In genomic region chr22:50357222-50357621, GRCh38 we compare ENCODE assay signal across 15 cellular contexts. TPM values are rescaled to one million over a fixed set of nuclear protein-coding genes. Genes with fewer than 3 reads are reported as not detected.
A peak's percentile ranks its signal among the peaks of the same experiment; 100 is the strongest.
DNase-seq lines count a peak whose midpoint lies in the region; ATAC-seq and TF ChIP-seq lines count a peak whose summit lies in the region.
"Had no signal": no experiment of that assay in that cellular context is flagged by ENCODE, and none has a peak within 500 bp of the region (broad histone marks: within the 10 kb centered on the region; RNA-seq: fewer than 3 reads in every experiment).

No MANE protein-coding gene starts in this region.

- no peak for DNase-seq in activated naive CD8-positive, alpha-beta T cell treated with anti-CD3 and anti-CD28 coated beads, Interleukin-2, amount 50 U/mL, for 24 hours
- DNase-seq in mesothelial cell of epicardium (ENCODE audit: low spot score in 2 of 2, unreplicated experiment in 2 of 2) (no peak), A673 (ENCODE audit: low spot score) (no peak), NCI-H524 (lab: John Stamatoyannopoulos, UW) (no peak)
- DNase-seq: Calu3; CD4-positive, alpha-beta T cell; NCI-H187; NK-92 treated with Interleukin-12 subunit alpha and Interleukin-12 subunit beta, amount 100 ng/mL, for 24 hours; SHP77 treated with DMSO at 0.1 percent for 48 hours had no signal

- H3K9me3 Mint-ChIP-seq in activated naive CD8-positive, alpha-beta T cell (ENCODE audit: low read depth) = no peaks in the 10 kb centered on the region
- H3K9me3 Mint-ChIP-seq in activated naive CD8-positive, alpha-beta T cell treated with anti-CD3 and anti-CD28 coated beads, Interleukin-2, amount 50 U/mL, for 24 hours = no peaks in the 10 kb centered on the region
- H3K9me3 Mint-ChIP-seq in activated T-helper 17 cell treated with anti-CD3 and anti-CD28 coated beads, Interleukin-2, amount 50 U/mL, for 72 hours = no peaks in the 10 kb centered on the region
- H3K9me3 Mint-ChIP-seq in mesothelial cell of epicardium = peaks cover 4% of the 10 kb centered on the region
- H3K9me3 Mint-ChIP-seq: CD4-positive, alpha-beta T cell; GM23338 had no signal

- peaks cover 10% of the 10 kb centered on the region for H3K36me3 Mint-ChIP-seq in activated naive CD8-positive, alpha-beta T cell
- peaks cover 24% of the 10 kb centered on the region for H3K36me3 Mint-ChIP-seq in activated naive CD8-positive, alpha-beta T cell treated with anti-CD3 and anti-CD28 coated beads, Interleukin-2, amount 50 U/mL, for 24 hours (ENCODE audit: low read depth)
- H3K36me3 Mint-ChIP-seq in activated T-helper 17 cell treated with anti-CD3 and anti-CD28 coated beads, Interleukin-2, amount 50 U/mL, for 72 hours (ENCODE audit: low read depth) = peaks cover 53% of the 10 kb centered on the region
- peaks cover 21% of the 10 kb centered on the region for H3K36me3 Mint-ChIP-seq in mesothelial cell of epicardium

- H3K36me3 ChIP-seq in A673 (ENCODE audit: insufficient read depth, low read length, poor library complexity, severe bottlenecking) = peaks cover 10% of the 10 kb centered on the region

- H3K4me3 ChIP-seq in A673 (ENCODE audit: low read depth, low read length, poor library complexity, severe bottlenecking) = no peak overlapping the region
- H3K4me3 ChIP-seq: GM23338, K562 had no signal

- H3K27me3 Mint-ChIP-seq in activated naive CD8-positive, alpha-beta T cell = no peaks in the 10 kb centered on the region
- H3K27me3 Mint-ChIP-seq in activated naive CD8-positive, alpha-beta T cell treated with anti-CD3 and anti-CD28 coated beads, Interleukin-2, amount 50 U/mL, for 24 hours = no peaks in the 10 kb centered on the region
- H3K27me3 Mint-ChIP-seq in activated T-helper 17 cell treated with anti-CD3 and anti-CD28 coated beads, Interleukin-2, amount 50 U/mL, for 72 hours = no peaks in the 10 kb centered on the region
- no peaks in the 10 kb centered on the region for H3K27me3 Mint-ChIP-seq in mesothelial cell of epicardium (ENCODE audit: low read depth)
- H3K27me3 Mint-ChIP-seq: CD4-positive, alpha-beta T cell had no signal

- BruUV-seq in A673 (replicated peaks; lab: Mats Ljungman, UMichigan) = no TSS peak

- intact Hi-C loops in A673 (cut with micrococcal nuclease; ENCODE audit: unreplicated experiment) = no loop called here

- peak overlapping the region; percentile 72 for H3K27ac Mint-ChIP-seq in activated naive CD8-positive, alpha-beta T cell
- no peak overlapping the region for H3K27ac Mint-ChIP-seq in activated naive CD8-positive, alpha-beta T cell treated with anti-CD3 and anti-CD28 coated beads, Interleukin-2, amount 50 U/mL, for 24 hours
- peak overlapping the region; percentile 29 for H3K27ac Mint-ChIP-seq in activated T-helper 17 cell treated with anti-CD3 and anti-CD28 coated beads, Interleukin-2, amount 50 U/mL, for 72 hours
- peak overlapping the region; percentile 15 for H3K27ac Mint-ChIP-seq in mesothelial cell of epicardium
- H3K27ac Mint-ChIP-seq: CD4-positive, alpha-beta T cell; GM23338 had no signal

- no peak overlapping the region for H3K27ac ChIP-seq in A673 (ENCODE audit: low read depth, low read length, poor library complexity, severe bottlenecking)

- ATAC-seq in activated naive CD8-positive, alpha-beta T cell treated with anti-CD3 and anti-CD28 coated beads, Interleukin-2, amount 50 U/mL, for 24 hours = no peak
- no peak for ATAC-seq in activated T-helper 17 cell treated with anti-CD3 and anti-CD28 coated beads, Interleukin-2, amount 50 U/mL, for 72 hours (replicated peaks)
- no peak for ATAC-seq in GM18861 (IDR thresholded peaks at IDR 0.05; ENCODE audit: unreplicated experiment)
- ATAC-seq: GM23338, HCT116, K562 had no signal

- CTCF ChIA-PET in A673 (lab: Charles Lee) = no interaction called here

- H3K4me3 Mint-ChIP-seq in activated naive CD8-positive, alpha-beta T cell = peak overlapping the region; percentile 38
- H3K4me3 Mint-ChIP-seq in activated naive CD8-positive, alpha-beta T cell treated with anti-CD3 and anti-CD28 coated beads, Interleukin-2, amount 50 U/mL, for 24 hours = no peak overlapping the region
- no peak overlapping the region for H3K4me3 Mint-ChIP-seq in activated T-helper 17 cell treated with anti-CD3 and anti-CD28 coated beads, Interleukin-2, amount 50 U/mL, for 72 hours
- H3K4me3 Mint-ChIP-seq in mesothelial cell of epicardium = no peak overlapping the region
- H3K4me3 Mint-ChIP-seq: CD4-positive, alpha-beta T cell; GM23338 had no signal

- H3K4me1 Mint-ChIP-seq in activated naive CD8-positive, alpha-beta T cell (ENCODE audit: low read depth) = peaks cover 41% of the 10 kb centered on the region
- H3K4me1 Mint-ChIP-seq in activated naive CD8-positive, alpha-beta T cell treated with anti-CD3 and anti-CD28 coated beads, Interleukin-2, amount 50 U/mL, for 24 hours = peaks cover 41% of the 10 kb centered on the region
- H3K4me1 Mint-ChIP-seq in activated T-helper 17 cell treated with anti-CD3 and anti-CD28 coated beads, Interleukin-2, amount 50 U/mL, for 72 hours = peaks cover 13% of the 10 kb centered on the region
- no peaks in the 10 kb centered on the region for H3K4me1 Mint-ChIP-seq in mesothelial cell of epicardium
- H3K4me1 Mint-ChIP-seq: GM23338 had no signal

- POLR2A ChIA-PET in A673 (lab: Charles Lee; ENCODE audit: low non-redundant PET) = no interaction called here

- no peaks in the 10 kb centered on the region for H3K4me1 ChIP-seq in A673 (ENCODE audit: insufficient read depth, low read length, poor library complexity, severe bottlenecking)

- H3K27me3 ChIP-seq in A673 (replicated peaks; ENCODE audit: insufficient read depth, low read depth, low read length, poor library complexity) = no peaks in the 10 kb centered on the region

- no peaks in the 10 kb centered on the region for H3K9me3 ChIP-seq in A673 (ENCODE audit: low read depth, low read length, poor library complexity, severe bottlenecking)

- TF ChIP-seq CTCF in mesothelial cell of epicardium (IDR thresholded peaks at IDR 0.05; ENCODE audit: unreplicated experiment) (no peak), A673 (conservative IDR thresholded peaks at IDR 0.05; ENCODE audit: low read depth, low read length) (no peak)

RNA-seq across cellular contexts. Expression of gene PPP6R2, which starts 14.1 kb away (rescaled TPM):
- total RNA-seq in activated T-helper 17 cell treated with anti-CD3 and anti-CD28 coated beads, Interleukin-2, amount 50 U/mL, for 72 hours = 10 to 100 TPM; 45.6 to 46.6 TPM
- total RNA-seq in mesothelial cell of epicardium (79.4 to 83.7 TPM (median 80.1 TPM) in 3 replicates), A673 (2021) (64.6 and 66.7 TPM in 2 replicates)

RNA-seq across cellular contexts. Expression of gene DENND6B, which starts 30.4 kb away (rescaled TPM):
- 1 to 10 TPM; 3.2 to 6.5 TPM for total RNA-seq in activated T-helper 17 cell treated with anti-CD3 and anti-CD28 coated beads, Interleukin-2, amount 50 U/mL, for 72 hours
- total RNA-seq in mesothelial cell of epicardium = 19.0 to 20.7 TPM (median 19.2 TPM) in 3 replicates
- total RNA-seq in A673 (2021) = 5.3 and 10.8 TPM in 2 replicates

RNA-seq across cellular contexts. Expression of gene PLXNB2, which starts 49.8 kb away (rescaled TPM):
- 10 to 100 TPM; 29.1 to 30.4 TPM for total RNA-seq in activated T-helper 17 cell treated with anti-CD3 and anti-CD28 coated beads, Interleukin-2, amount 50 U/mL, for 72 hours
- total RNA-seq in mesothelial cell of epicardium (467 to 493 TPM (median 468 TPM) in 3 replicates), A673 (2021) (155 and 173 TPM in 2 replicates)
